ENCODE assay signal across 11 cellular contexts in genomic region chr6:152161501-152161900, GRCh38.
DNase-seq lines count a peak whose midpoint lies in the region; ATAC-seq and TF ChIP-seq lines count a peak whose summit lies in the region.
"Had no signal": no experiment of that assay in that cellular context is flagged by ENCODE, and none has a peak within 500 bp of the region (broad histone marks: within the 10 kb centered on the region; RNA-seq: fewer than 3 reads in every experiment).

No MANE protein-coding gene starts in this region.

- no peak overlapping the region for H3K4me3 Mint-ChIP-seq in CD8-positive, alpha-beta T cell

- H3K4me2 ChIP-seq in OCI-LY3 (ENCODE audit: low read length), result peak overlapping the region; percentile 37

- no peak overlapping the region for H3K4me3 ChIP-seq in CD8-positive, alpha-beta T cell (ENCODE audit: low read depth, low read length)
- H3K4me3 ChIP-seq in OCI-LY3 (ENCODE audit: low read length) (no peak overlapping the region), foreskin fibroblast (ENCODE audit: low read depth in 1 of 2, low read length in 2 of 2) (no peak overlapping the region)

- no peaks in the 10 kb centered on the region for H3K27me3 Mint-ChIP-seq in CD8-positive, alpha-beta T cell (ENCODE audit: low read depth)

- no peak overlapping the region for H2AFZ ChIP-seq in OCI-LY3 (ENCODE audit: low read depth, low read length)

- H3K79me2 ChIP-seq in OCI-LY3 (ENCODE audit: low read length), result no peaks in the 10 kb centered on the region

- no peak for DNase-seq in CD8-positive, alpha-beta T cell
- DNase-seq in foreskin fibroblast, result peak; percentile 21 to 60
- DNase-seq in foreskin melanocyte, result no peak
- no peak for DNase-seq in NCI-H2081 treated with DMSO at 0.1 percent for 48 hours (lab: John Stamatoyannopoulos, UW)
- no peak for DNase-seq in NCI-H146 treated with DMSO at 0.1 percent for 48 hours (lab: John Stamatoyannopoulos, UW; ENCODE audit: unreplicated experiment)
- DNase-seq: amygdala, GOT3, MM.1S had no signal

- peak overlapping the region; percentile 84 for H3K27ac Mint-ChIP-seq in CD8-positive, alpha-beta T cell

- TF ChIP-seq CTCF in CD8-positive, alpha-beta T cell (IDR thresholded peaks at IDR 0.05), result no peak
- TF ChIP-seq CTCF in OCI-LY3 (IDR thresholded peaks at IDR 0.05; ENCODE audit: low read depth, low read length) (no peak), foreskin fibroblast (IDR thresholded peaks at IDR 0.05; ENCODE audit: low read depth, low read length) (no peak)

- peaks cover 32% of the 10 kb centered on the region for H3K36me3 ChIP-seq in CD8-positive, alpha-beta T cell (ENCODE audit: insufficient read depth, low read length)
- no peaks in the 10 kb centered on the region for H3K36me3 ChIP-seq in OCI-LY3 (replicated peaks; ENCODE audit: low read depth, low read length)

- H3K9me3 Mint-ChIP-seq in CD8-positive, alpha-beta T cell, result no peaks in the 10 kb centered on the region

- intact Hi-C loops in CD8-positive, alpha-beta T cell (cut with DNase I, micrococcal nuclease), result no loop called here

- H3K4me1 ChIP-seq in CD8-positive, alpha-beta T cell (ENCODE audit: insufficient read depth, low read length), result no peaks in the 10 kb centered on the region
- peaks cover 32% of the 10 kb centered on the region for H3K4me1 ChIP-seq in OCI-LY3 (ENCODE audit: low read length)

- no peak overlapping the region for H3K27ac ChIP-seq in CD8-positive, alpha-beta T cell (ENCODE audit: low read depth, low read length)
- no peak overlapping the region for H3K27ac ChIP-seq in OCI-LY3 (ENCODE audit: low read length)

- H4K20me1 ChIP-seq in OCI-LY3 (ENCODE audit: insufficient read depth, low read length), result no peaks in the 10 kb centered on the region

- H3K9me3 ChIP-seq in CD8-positive, alpha-beta T cell (ENCODE audit: low read length), result no peaks in the 10 kb centered on the region
- no peaks in the 10 kb centered on the region for H3K9me3 ChIP-seq in OCI-LY3 (ENCODE audit: insufficient read depth, low read length)

- H3K36me3 Mint-ChIP-seq in CD8-positive, alpha-beta T cell, result peaks cover 82% of the 10 kb centered on the region

- H3K27me3 ChIP-seq in CD8-positive, alpha-beta T cell (ENCODE audit: insufficient read depth, low read length), result no peaks in the 10 kb centered on the region
- H3K27me3 ChIP-seq in OCI-LY3 (ENCODE audit: low read depth, low read length), result no peaks in the 10 kb centered on the region

- POLR2A ChIA-PET in CD8-positive, alpha-beta T cell (lab: Charles Lee), result interaction anchor here (0.6 to 1.5 kb wide), 2 partner anchors 23 to 215 kb away, joined by 3 read pairs; no protein-coding TSS in a partner anchor

- no peak for ATAC-seq in CD8-positive, alpha-beta T cell
- ATAC-seq in GM21526 (IDR thresholded peaks at IDR 0.05; ENCODE audit: low FRiP score, unreplicated experiment) (peak; percentile 55), HG03135 (IDR thresholded peaks at IDR 0.05; ENCODE audit: unreplicated experiment) (no peak)

- CTCF ChIA-PET in CD8-positive, alpha-beta T cell (lab: Charles Lee), result no interaction called here

- no peak overlapping the region for H3K9ac ChIP-seq in OCI-LY3 (ENCODE audit: low read length)

- H3K4me1 Mint-ChIP-seq in CD8-positive, alpha-beta T cell (ENCODE audit: low read depth), result peaks cover 14% of the 10 kb centered on the region

Comparison
In these comparisons a context has a peak if more than half of its experiments do, and no peak if none do; other contexts are left out.
1. DNase-seq: peak in foreskin fibroblast (2 of 2); none in CD8-positive, alpha-beta T cell (0 of 7), foreskin melanocyte (single experiment), NCI-H2081 treated with DMSO at 0.1 percent for 48 hours (single experiment) and NCI-H146 treated with DMSO at 0.1 percent for 48 hours (single experiment).